ENCODE assay signal across 8 cellular contexts in the genomic region with DNA sequence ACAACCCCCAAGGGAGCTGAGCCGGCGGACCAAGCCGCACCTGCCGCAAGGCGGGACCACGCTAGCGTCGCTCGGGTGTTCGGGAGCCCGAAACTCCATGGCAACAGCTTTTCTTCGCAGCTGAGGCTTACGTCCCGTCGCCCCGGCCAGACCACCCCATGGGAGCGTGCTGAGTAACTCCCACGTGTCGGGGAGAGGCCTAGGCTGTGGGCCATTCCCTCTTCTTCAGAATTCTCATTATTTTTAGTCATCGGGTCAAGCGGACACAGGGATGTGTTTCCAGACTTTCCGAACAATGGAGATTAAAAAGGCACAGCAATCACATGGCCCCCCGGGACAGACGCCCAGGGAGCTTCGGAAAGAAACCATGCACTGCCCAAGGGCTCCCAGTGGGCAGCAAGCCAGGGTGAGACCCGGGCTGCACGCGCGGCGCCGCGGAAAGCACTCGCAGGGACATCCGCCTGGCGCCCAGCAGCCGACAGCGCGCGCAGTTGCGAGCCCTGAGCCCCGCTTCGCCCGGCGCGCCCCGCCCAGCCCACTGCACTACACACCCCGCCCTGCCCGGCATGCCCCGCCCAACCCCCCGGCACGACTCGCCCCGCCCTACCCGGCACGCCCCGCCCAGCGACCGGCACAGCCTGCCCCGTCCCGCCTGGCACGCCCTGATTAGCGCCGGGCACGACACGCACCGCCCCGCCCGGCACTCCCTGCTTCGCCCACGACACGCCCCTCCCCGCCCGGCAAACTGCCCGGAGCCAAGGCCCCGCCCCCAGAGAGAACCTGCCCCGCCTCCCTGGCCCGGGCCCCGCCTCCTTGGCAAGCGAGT. TPM values are rescaled to one million over a fixed set of nuclear protein-coding genes. Genes with fewer than 3 reads are reported as not detected.
DNase-seq lines count a peak whose midpoint lies in the region; ATAC-seq and TF ChIP-seq lines count a peak whose summit lies in the region.

No MANE protein-coding gene starts in this region.

- H3K27ac ChIP-seq in VCaP (peak overlapping the region; percentile 79), mammary epithelial cell (ENCODE audit: insufficient read depth, low read depth, low read length) (peak overlapping the region; percentile 60)

- H3K9ac ChIP-seq in mammary epithelial cell (ENCODE audit: insufficient read depth, low read length), result peak overlapping the region; percentile 48

- H3K4me1 Mint-ChIP-seq in immature natural killer cell, result peaks cover 9 to 17% of the 10 kb centered on the region in 2 donors

- no peaks in the 10 kb centered on the region for H3K79me2 ChIP-seq in mammary epithelial cell (ENCODE audit: insufficient read depth, low read length)

- H2AFZ ChIP-seq in mammary epithelial cell (ENCODE audit: low read depth, low read length), result peak overlapping the region; percentile 100

- POLR2A ChIA-PET in AG04449 (lab: Yijun Ruan, JAX), result no interaction called here

- no peaks in the 10 kb centered on the region for H3K9me3 Mint-ChIP-seq in immature natural killer cell

- peak; percentile 26 for DNase-seq in AG04449 (ENCODE audit: low read depth, low spot score)
- DNase-seq in NCI-H2171 treated with DMSO at 0.1 percent for 48 hours (lab: John Stamatoyannopoulos, UW), result peak; percentile 96
- peak; percentile 94 for DNase-seq in mammary epithelial cell
- DNase-seq in immature natural killer cell, result peak; percentile 99
- peak; percentile 73 for DNase-seq in smooth muscle cell of the brain vasculature (ENCODE audit: low read depth, low spot score)

- dilution Hi-C loops in mammary epithelial cell (cut with HindIII; ENCODE audit: low sequenced_read_pairs), result no loop called here

- intact Hi-C loops in mammary epithelial cell (cut with micrococcal nuclease), result loop anchor here (1.0 kb wide), 1 partner anchor 28 kb away; the partner anchor contains the start of genes ATG2B and GSKIP

- peaks cover 0 to 11% (median 4%) of the 10 kb centered on the region in 3 donors for H3K27me3 Mint-ChIP-seq in immature natural killer cell (ENCODE audit: low read depth in 3 of 3)

- H3K4me3 Mint-ChIP-seq in immature natural killer cell, result peak overlapping the region; percentile 89 to 92 (median 92)

- no peaks in the 10 kb centered on the region for H3K9me3 ChIP-seq in mammary epithelial cell (replicated peaks; ENCODE audit: insufficient read depth, low read length)

- no peaks in the 10 kb centered on the region for H3K27me3 ChIP-seq in mammary epithelial cell (ENCODE audit: insufficient read depth, low read length)

- H3K4me3 ChIP-seq in AG04449 (ENCODE audit: low read depth, low read length), result peak overlapping the region; percentile 73
- H3K4me3 ChIP-seq in mammary epithelial cell (replicated peaks in 1 of 3; ENCODE audit: insufficient read depth in 1 of 3, low read depth in 2 of 3, low read length in 3 of 3), result peak overlapping the region; percentile 77 to 99 (median 82)

- H3K27ac Mint-ChIP-seq in immature natural killer cell, result peak overlapping the region; percentile 43 to 92 (median 67)

- peaks cover 0 to 5% (median 4%) of the 10 kb centered on the region in 3 donors for H3K36me3 Mint-ChIP-seq in immature natural killer cell

- peak overlapping the region; percentile 100 for H3K4me2 ChIP-seq in mammary epithelial cell (ENCODE audit: insufficient read depth, low read depth, low read length)

- ATAC-seq in GM18870 (IDR thresholded peaks at IDR 0.05; ENCODE audit: unreplicated experiment), result peak; percentile 66
- ATAC-seq in HG03108 (IDR thresholded peaks at IDR 0.05; ENCODE audit: unreplicated experiment), result peak; percentile 88

- no peak for TF ChIP-seq CTCF in AG04449 (IDR thresholded peaks at IDR 0.05; ENCODE audit: insufficient read depth, low read length, missing control alignments)
- no peak for TF ChIP-seq CTCF in VCaP (conservative IDR thresholded peaks at IDR 0.05)
- TF ChIP-seq CTCF in mammary epithelial cell (conservative IDR thresholded peaks at IDR 0.05 in 1 of 2, IDR thresholded peaks at IDR 0.05 in 1 of 2; ENCODE audit: extremely low read depth in 1 of 2, insufficient read depth in 1 of 2, low read depth in 1 of 2, low read length in 2 of 2), result no peak

- in situ Hi-C loops in mammary epithelial cell (cut with MboI; ENCODE audit: low sequenced_read_pairs in 2 of 2), result no loop called here

- WGBS in mammary epithelial cell (ENCODE audit: low coverage, missing lambda C conversion rate), result 0% methylated on average over 7 of the region's 79 CpGs

- BruUV-seq in mammary epithelial cell (replicated peaks; lab: Mats Ljungman, UMichigan), result no TSS peak

- peaks cover 11% of the 10 kb centered on the region for H3K4me1 ChIP-seq in mammary epithelial cell (ENCODE audit: insufficient read depth, low read length)

- H3K36me3 ChIP-seq in mammary epithelial cell (ENCODE audit: insufficient read depth, low read length), result peaks cover under 1% of the 10 kb centered on the region

- no peaks in the 10 kb centered on the region for H4K20me1 ChIP-seq in mammary epithelial cell (ENCODE audit: insufficient read depth, low read length)

- CTCF ChIA-PET in AG04449 (lab: Yijun Ruan, JAX) (interaction anchor here (0.9 to 1.2 kb wide), 2 partner anchors 10 to 462 kb away, joined by 3 read pairs; no protein-coding TSS in a partner anchor), mammary epithelial cell (lab: Charles Lee; ENCODE audit: low non-redundant PET) (no interaction called here)

RNA-seq across cellular contexts. Expression of gene AK7, which starts 0.4 kb away (rescaled TPM):
- total RNA-seq in mammary epithelial cell, result 1 to 10 TPM in 1 of 2 donors, under 1 TPM in 1; 0.33 to 1.5 TPM
- 0.15 TPM for polyA plus RNA-seq in mammary epithelial cell
- not detected for polyA minus RNA-seq in mammary epithelial cell
- under 1 TPM in 1 of 3 donors, not detected in 2; 0.31 TPM for polyA plus RNA-seq in immature natural killer cell

RNA-seq across cellular contexts. Expression of gene GSKIP, which starts 28.2 kb away (rescaled TPM):
- total RNA-seq in mammary epithelial cell, result 10 to 100 TPM; 32.2 to 61.0 TPM
- polyA plus RNA-seq in mammary epithelial cell, result 31.7 TPM
- 20.7 TPM for polyA minus RNA-seq in mammary epithelial cell
- 10 to 100 TPM; 18.0 to 23.2 (median 21.2) TPM for polyA plus RNA-seq in immature natural killer cell

RNA-seq across cellular contexts. Expression of gene ATG2B, which starts 28.4 kb away (rescaled TPM):
- 10 to 100 TPM; 15.6 to 21.8 TPM for total RNA-seq in mammary epithelial cell
- polyA plus RNA-seq in mammary epithelial cell, result 5.6 TPM
- polyA minus RNA-seq in mammary epithelial cell, result 31.3 TPM
- polyA plus RNA-seq in immature natural killer cell, result 1 to 10 TPM; 1.6 to 3.2 (median 2.9) TPM

Comparison
In these comparisons a context has a peak if more than half of its experiments do, and no peak if none do; other contexts are left out.
1. Peak in every context shown above with its lines: DNase-seq, ATAC-seq, H3K4me3 ChIP-seq and H3K27ac ChIP-seq.
2. DNase-seq: peak in every context shown above with its lines; median percentile 99 in immature natural killer cell; 96 in NCI-H2171 treated with DMSO at 0.1 percent for 48 hours; 94 in mammary epithelial cell; 73 in smooth muscle cell of the brain vasculature; 26 in AG04449.